Comparison of ENCODE assay signal across 32 cellular contexts in genomic region chr18:2183432-2183831, GRCh38.
"Had no signal": no experiment of that assay in that cellular context is flagged by ENCODE, and none has a peak within 500 bp of the region (broad histone marks: within the 10 kb centered on the region; RNA-seq: fewer than 3 reads in every experiment).

No MANE protein-coding gene starts in this region.

- H3K4me1 ChIP-seq: adrenal gland, ascending aorta, body of pancreas, breast epithelium had no signal

- H3K27ac ChIP-seq: adrenal gland, ascending aorta, body of pancreas, brain microvascular endothelial cell, breast epithelium, cardiac muscle cell had no signal

- H3K9me3 ChIP-seq: adrenal gland, ascending aorta, body of pancreas, breast epithelium had no signal

- H3K27me3 ChIP-seq: adrenal gland, ascending aorta, brain microvascular endothelial cell, breast epithelium, cardiac muscle cell had no signal

- ATAC-seq: activated naive CD4-positive, alpha-beta T cell treated with anti-CD3 and anti-CD28 coated beads, Interleukin-2, amount 50 U/mL, for 72 hours; activated naive CD8-positive, alpha-beta T cell treated with anti-CD3 and anti-CD28 coated beads, Interleukin-2, amount 50 U/mL, for 24 hours; activated T-cell treated with anti-CD3 and anti-CD28 coated beads, Interleukin-2, amount 50 U/mL, for 4 hours; activated T-cell treated with anti-CD3 and anti-CD28 coated beads, Interleukin-2, amount 50 U/mL, for 72 hours; activated T-helper 17 cell treated with anti-CD3 and anti-CD28 coated beads, Interleukin-2, amount 50 U/mL, for 72 hours; body of pancreas had no signal

- DNase-seq: activated effector memory CD4-positive, alpha-beta T cell treated with anti-CD3 and anti-CD28 coated beads, Interleukin-2, amount 50 U/mL, for 16 hours; activated effector memory CD4-positive, alpha-beta T cell treated with Interleukin-2 at 50 U/mL for 16 hours; activated gamma-delta T cell; activated gamma-delta T cell treated with Interleukin-2 at 50 U/mL for 16 hours; activated naive CD4-positive, alpha-beta T cell; activated naive CD4-positive, alpha-beta T cell treated with anti-CD3 and anti-CD28 coated beads for 36 hours; activated naive CD4-positive, alpha-beta T cell treated with anti-CD3 and anti-CD28 coated beads, Interleukin-2, amount 10 ng/mL, durations not matched to agents 7 days and 5 days; activated naive CD4-positive, alpha-beta T cell treated with anti-CD3 and anti-CD28 coated beads, Interleukin-2, amount 50 U/mL, for 16 hours; activated naive CD4-positive, alpha-beta T cell treated with Interleukin-2 at 50 U/mL for 16 hours; activated naive CD8-positive, alpha-beta T cell treated with anti-CD3 and anti-CD28 coated beads for 36 hours; activated naive CD8-positive, alpha-beta T cell treated with anti-CD3 and anti-CD28 coated beads, Interleukin-2, amount 10 ng/mL, durations not matched to agents 7 days and 5 days; activated naive CD8-positive, alpha-beta T cell treated with anti-CD3 and anti-CD28 coated beads, Interleukin-2, amount 50 U/mL, for 24 hours; activated T-cell treated with anti-CD3 and anti-CD28 coated beads, Interleukin-2, amount 50 U/mL, for 4 hours; activated T-cell treated with anti-CD3 and anti-CD28 coated beads, Interleukin-2, amount 50 U/mL, for 48 hours; activated T-cell treated with anti-CD3 and anti-CD28 coated beads, Interleukin-2, amount 50 U/mL, for 72 hours; adrenal gland; amniotic stem cell; amygdala; anterior cingulate cortex; aorta; body of pancreas; brain microvascular endothelial cell; caudate nucleus; central memory CD4-positive, alpha-beta T cell; cerebellar nuclear complex had no signal

- H3K36me3 ChIP-seq: adrenal gland, ascending aorta, brain microvascular endothelial cell, breast epithelium, cardiac muscle cell had no signal

- H3K4me3 ChIP-seq: adrenal gland, ascending aorta, body of pancreas, breast epithelium, cardiac muscle cell had no signal

- FAIRE-seq: astrocyte, bronchial epithelial cell had no signal
